Comparison of ENCODE assay signal across 8 cellular contexts in genomic region chr10:125161570-125162139, GRCh38. TPM values are rescaled to one million over a fixed set of nuclear protein-coding genes. Genes with fewer than 3 reads are reported as not detected.
A peak's percentile ranks its signal among the peaks of the same experiment; 100 is the strongest.
DNase-seq lines count a peak whose midpoint lies in the region; ATAC-seq and TF ChIP-seq lines count a peak whose summit lies in the region.

No MANE protein-coding gene starts in this region.

- no peak overlapping the region for H2BK12ac ChIP-seq in trophoblast cell (ENCODE audit: low read length)

- peaks cover 16% of the 10 kb centered on the region for H3K4me1 ChIP-seq in foreskin keratinocyte
- peaks cover 7 to 11% of the 10 kb centered on the region in 2 experiments for H3K4me1 ChIP-seq in trophoblast cell (ENCODE audit: control insufficient read depth in 1 of 2, insufficient read depth in 2 of 2, low read length in 2 of 2)

- H3K27me3 ChIP-seq in foreskin keratinocyte (no peaks in the 10 kb centered on the region), trophoblast cell (ENCODE audit: insufficient read depth, low read length) (no peaks in the 10 kb centered on the region)

- H3K27ac ChIP-seq in foreskin keratinocyte: peak overlapping the region; percentile 92
- H3K27ac ChIP-seq in trophoblast cell (ENCODE audit: low read depth, low read length): peak overlapping the region; percentile 92

- H3K18ac ChIP-seq in trophoblast cell (ENCODE audit: low read length): peak overlapping the region; percentile 83

- peak overlapping the region; percentile 80 for H3K4me3 ChIP-seq in trophoblast cell (ENCODE audit: low read depth, low read length)

- peak overlapping the region; percentile 70 for H3K4me3 Mint-ChIP-seq in T-helper 17 cell

- peak overlapping the region; percentile 31 for H2BK5ac ChIP-seq in trophoblast cell (ENCODE audit: low read depth, low read length, poor library complexity)

- H2AFZ ChIP-seq in trophoblast cell (ENCODE audit: insufficient read depth, low read length, poor library complexity): peak overlapping the region; percentile 87

- H3K4me1 Mint-ChIP-seq in T-helper 17 cell: no peaks in the 10 kb centered on the region

- H3K36me3 ChIP-seq in trophoblast cell (ENCODE audit: control insufficient read depth in 1 of 2, insufficient read depth in 2 of 2, low read length in 2 of 2): no peaks in the 10 kb centered on the region

- no peak overlapping the region for H3K27ac Mint-ChIP-seq in T-helper 17 cell

- H3K14ac ChIP-seq in trophoblast cell (ENCODE audit: low read length): peak overlapping the region; percentile 93

- H3K79me2 ChIP-seq in trophoblast cell (ENCODE audit: control insufficient read depth, insufficient read depth, low read length, poor library complexity): peaks cover 19% of the 10 kb centered on the region

- H3K9ac ChIP-seq in trophoblast cell (ENCODE audit: low read length): peak overlapping the region; percentile 74

- H4K12ac ChIP-seq in trophoblast cell (ENCODE audit: low read depth, low read length): peak overlapping the region; percentile 74

- peak overlapping the region; percentile 77 for H4K91ac ChIP-seq in trophoblast cell (ENCODE audit: low read depth, low read length)

- H3K36me3 Mint-ChIP-seq in T-helper 17 cell (ENCODE audit: low read depth): no peaks in the 10 kb centered on the region

- ATAC-seq in T-helper 17 cell (peak; percentile 50), foreskin keratinocyte (peak; percentile 65), HG03571 (IDR thresholded peaks at IDR 0.05; ENCODE audit: unreplicated experiment) (no peak), HG03565 (IDR thresholded peaks at IDR 0.05; ENCODE audit: unreplicated experiment) (no peak)

- no peak for DNase-seq in T-helper 17 cell
- peak; percentile 51 to 71 for DNase-seq in foreskin keratinocyte
- DNase-seq in trophoblast cell: peak in 1 of 2 donors; percentile 52
- no peak for DNase-seq in posterior vena cava (ENCODE audit: low spot score)
- DNase-seq in SHP77 treated with DMSO at 0.1 percent for 48 hours (lab: John Stamatoyannopoulos, UW): no peak

- no peaks in the 10 kb centered on the region for H3K9me3 ChIP-seq in T-helper 17 cell (ENCODE audit: control insufficient read depth, low read length, poor library complexity, severe bottlenecking)
- H3K9me3 ChIP-seq in trophoblast cell (ENCODE audit: insufficient read depth, low read depth, low read length): peaks cover under 1% of the 10 kb centered on the region

- intact Hi-C loops in posterior vena cava (cut with DNase I): no loop called here

- H3K27me3 Mint-ChIP-seq in T-helper 17 cell: peaks cover 55% of the 10 kb centered on the region

- peak overlapping the region; percentile 59 for H4K8ac ChIP-seq in trophoblast cell (ENCODE audit: low read depth, low read length)

- WGBS in trophoblast cell (ENCODE audit: extremely low coverage, insufficient coverage, insufficient read length): no CpG with 5 or more reads among the region's 47 CpGs

- H2AK5ac ChIP-seq in trophoblast cell (ENCODE audit: low read length): no peak overlapping the region

- peak overlapping the region; percentile 61 for H2BK120ac ChIP-seq in trophoblast cell (ENCODE audit: insufficient read depth, low read length, poor library complexity)

- H3K4me2 ChIP-seq in trophoblast cell (ENCODE audit: low read length): peak overlapping the region; percentile 99

- TF ChIP-seq CTCF in GM12872 (IDR thresholded peaks at IDR 0.05; ENCODE audit: insufficient read depth, low read depth, low read length) (0 out of 3 replicates have a peak, but pooled peaks have one; percentile 28), foreskin keratinocyte (conservative IDR thresholded peaks at IDR 0.05) (no peak)

- peak overlapping the region; percentile 31 for H3K4ac ChIP-seq in trophoblast cell (ENCODE audit: low read depth, low read length)

- no peak overlapping the region for H3K23ac ChIP-seq in trophoblast cell (ENCODE audit: low read length)

- peaks cover 27% of the 10 kb centered on the region for H3K79me1 ChIP-seq in trophoblast cell (ENCODE audit: low read length)

RNA-seq across cellular contexts. Expression of gene CTBP2, which starts 1.3 kb away (rescaled TPM):
- total RNA-seq in T-helper 17 cell: 1 to 10 TPM; 1.3 to 1.5 TPM
- total RNA-seq in foreskin keratinocyte: 100 and 101 TPM in 2 replicates
- 41.7 and 48.4 TPM in 2 replicates for polyA plus RNA-seq in foreskin keratinocyte
- polyA plus RNA-seq in trophoblast cell (2013): 57.7 and 58.8 TPM in 2 replicates
- total RNA-seq in posterior vena cava: 10 to 100 TPM; 44.4 to 47.3 TPM

Comparison
In these comparisons a context has a peak if more than half of its experiments do, and no peak if none do; other contexts are left out.
1. ATAC-seq: peak in T-helper 17 cell (single experiment) and foreskin keratinocyte (single experiment); none in HG03571 (single experiment) and HG03565 (single experiment).
2. DNase-seq: peak in foreskin keratinocyte (2 of 2); none in T-helper 17 cell (0 of 3), posterior vena cava (single experiment) and SHP77 treated with DMSO at 0.1 percent for 48 hours (single experiment).
3. RNA of gene CTBP2, which starts 1.3 kb away (total RNA-seq): 100 to 101 TPM in foreskin keratinocyte and 44.4 to 47.3 TPM in posterior vena cava; 1.3 to 1.5 TPM in T-helper 17 cell; every median in the first group is over 10 times any median in the second.